In genomic region chr17:74212913-74213791, GRCh38 we compare ENCODE assay signal across 8 cellular contexts. TPM values are rescaled to one million over a fixed set of nuclear protein-coding genes. Genes with fewer than 3 reads are reported as not detected.
DNase-seq lines count a peak whose midpoint lies in the region; ATAC-seq and TF ChIP-seq lines count a peak whose summit lies in the region.

Gene TTYH2, plus strand, starts transcription at chr17:74213571. Its CDS starts 17 bp downstream, at chr17:74213588.

- peaks cover 20% of the 10 kb centered on the region for H3K36me3 Mint-ChIP-seq in activated T-cell treated with anti-CD3 and anti-CD28 coated beads, Interleukin-2, amount 50 U/mL, for 4 hours (ENCODE audit: insufficient read depth)
- peaks cover 28% of the 10 kb centered on the region for H3K36me3 Mint-ChIP-seq in stimulated activated memory B cell treated with anti-CD40 and anti-IgM and Interleukin-4, amounts not matched to agents 10 μg/mL and 1 μg/mL and 100 μg/mL, for 72 hours

- intact Hi-C loops in Panc1 (cut with micrococcal nuclease; ENCODE audit: unreplicated experiment): no loop called here
- intact Hi-C loops in esophagus muscularis mucosa (cut with DNase I): loop anchor here (5.0 kb wide), 2 partner anchors 149 to 239 kb away; partner anchors contain the start of gene BTBD17

- H3K4me3 ChIP-seq in Panc1 (ENCODE audit: low read depth in 2 of 2, low read length in 2 of 2) (peak within 1 kb of the TSS; percentile 49 to 89), esophagus muscularis mucosa (peak within 1 kb of the TSS; percentile 60 to 73 (median 62))

- H3K27me3 ChIP-seq in Panc1 (ENCODE audit: control insufficient read depth, insufficient read depth, low read length) (no peaks in the 10 kb centered on the region), esophagus muscularis mucosa (no peaks in the 10 kb centered on the region)

- WGBS in esophagus muscularis mucosa: under 1% methylated on average over 24 of the region's 62 CpGs

- DNase-seq in DMS 273 treated with DMSO at 0.1 percent for 48 hours (lab: John Stamatoyannopoulos, UW): peak; percentile 82
- peak; percentile 76 for DNase-seq in HuH-7.5 (ENCODE audit: low spot score)
- no peak for DNase-seq in Panc1 (ENCODE audit: low read depth, low spot score)
- DNase-seq in activated T-cell treated with anti-CD3 and anti-CD28 coated beads, Interleukin-2, amount 50 U/mL, for 4 hours: peak; percentile 63
- DNase-seq in esophagus muscularis mucosa (ENCODE audit: extremely low spot score): peak; percentile 96
- DNase-seq in myocyte (ENCODE audit: low read depth): peak; percentile 92

- peak within 1 kb of the TSS; percentile 78 for H3K4me3 Mint-ChIP-seq in activated T-cell treated with anti-CD3 and anti-CD28 coated beads, Interleukin-2, amount 50 U/mL, for 4 hours
- H3K4me3 Mint-ChIP-seq in stimulated activated memory B cell treated with anti-CD40 and anti-IgM and Interleukin-4, amounts not matched to agents 10 μg/mL and 1 μg/mL and 100 μg/mL, for 72 hours: peak within 1 kb of the TSS; percentile 78

- no peaks in the 10 kb centered on the region for H3K9me3 Mint-ChIP-seq in activated T-cell treated with anti-CD3 and anti-CD28 coated beads, Interleukin-2, amount 50 U/mL, for 4 hours
- no peaks in the 10 kb centered on the region for H3K9me3 Mint-ChIP-seq in stimulated activated memory B cell treated with anti-CD40 and anti-IgM and Interleukin-4, amounts not matched to agents 10 μg/mL and 1 μg/mL and 100 μg/mL, for 72 hours

- H3K9me3 ChIP-seq in Panc1 (ENCODE audit: control insufficient read depth, insufficient read depth, low read depth, low read length): no peaks in the 10 kb centered on the region
- no peaks in the 10 kb centered on the region for H3K9me3 ChIP-seq in esophagus muscularis mucosa

- no peaks in the 10 kb centered on the region for H3K27me3 Mint-ChIP-seq in activated T-cell treated with anti-CD3 and anti-CD28 coated beads, Interleukin-2, amount 50 U/mL, for 4 hours (ENCODE audit: low read depth)
- H3K27me3 Mint-ChIP-seq in stimulated activated memory B cell treated with anti-CD40 and anti-IgM and Interleukin-4, amounts not matched to agents 10 μg/mL and 1 μg/mL and 100 μg/mL, for 72 hours: no peaks in the 10 kb centered on the region

- in situ Hi-C loops in Panc1 (cut with HindIII; ENCODE audit: low pct_unique_long_range_greater_than_20kb, low sequenced_read_pairs): no loop called here

- peaks cover 62% of the 10 kb centered on the region for H3K4me1 Mint-ChIP-seq in activated T-cell treated with anti-CD3 and anti-CD28 coated beads, Interleukin-2, amount 50 U/mL, for 4 hours (ENCODE audit: low read depth)
- peaks cover 75% of the 10 kb centered on the region for H3K4me1 Mint-ChIP-seq in stimulated activated memory B cell treated with anti-CD40 and anti-IgM and Interleukin-4, amounts not matched to agents 10 μg/mL and 1 μg/mL and 100 μg/mL, for 72 hours

- no peak for TF ChIP-seq EP300 in esophagus muscularis mucosa (IDR thresholded peaks at IDR 0.05)

- H3K27ac Mint-ChIP-seq in stimulated activated memory B cell treated with anti-CD40 and anti-IgM and Interleukin-4, amounts not matched to agents 10 μg/mL and 1 μg/mL and 100 μg/mL, for 72 hours: peak within 1 kb of the TSS; percentile 69

- POLR2A ChIA-PET in Panc1 (lab: Charles Lee): no interaction called here

- ATAC-seq in GM21515 (IDR thresholded peaks at IDR 0.05; ENCODE audit: unreplicated experiment) (peak; percentile 54), Panc1 (peak; percentile 75)
- peak; percentile 63 to 70 for ATAC-seq in activated T-cell treated with anti-CD3 and anti-CD28 coated beads, Interleukin-2, amount 50 U/mL, for 4 hours
- ATAC-seq in stimulated activated memory B cell treated with anti-CD40 and anti-IgM and Interleukin-4, amounts not matched to agents 10 μg/mL and 1 μg/mL and 100 μg/mL, for 72 hours: peak; percentile 88

- H3K4me1 ChIP-seq in Panc1 (ENCODE audit: control insufficient read depth, insufficient read depth, low read length): peaks cover 45% of the 10 kb centered on the region
- peaks cover 41 to 78% (median 56%) of the 10 kb centered on the region in 4 donors for H3K4me1 ChIP-seq in esophagus muscularis mucosa

- no TSS peak for BruUV-seq in Panc1 (replicated peaks; lab: Mats Ljungman, UMichigan)

- CTCF ChIA-PET in Panc1 (lab: Charles Lee): interaction anchor here (0.5 kb wide), 2 partner anchors 9 to 89 kb away, joined by 3 to 4 read pairs; no protein-coding TSS in a partner anchor

- H3K36me3 ChIP-seq in Panc1 (ENCODE audit: control insufficient read depth, insufficient read depth, low read length) (peaks cover 5% of the 10 kb centered on the region; the same call in 1 of the 2 replicates), esophagus muscularis mucosa (peaks cover 19 to 30% (median 23%) of the 10 kb centered on the region in 4 donors)

- no peak for TF ChIP-seq CTCF in Panc1 (IDR thresholded peaks at IDR 0.05)
- peak; percentile 25 to 34 (median 29) for TF ChIP-seq CTCF in esophagus muscularis mucosa (IDR thresholded peaks at IDR 0.05)

- no peak for TF ChIP-seq POLR2A in esophagus muscularis mucosa (IDR thresholded peaks at IDR 0.05; ENCODE audit: low read depth)

- H3K27ac ChIP-seq in Panc1 (ENCODE audit: low read length) (peak within 1 kb of the TSS; percentile 78), esophagus muscularis mucosa (replicated peaks in 1 of 4) (peak within 1 kb of the TSS; percentile 77 to 86 (median 82))

RNA-seq across cellular contexts. Expression of gene TTYH2, which starts in this region (rescaled TPM):
- total RNA-seq in Panc1 (2021; ENCODE audit: unreplicated experiment) (8.3 TPM), esophagus muscularis mucosa (10 to 100 TPM in 1 of 4 donors, 1 to 10 TPM in 3; 5.8 to 11.3 (median 7.9) TPM), myocyte (1.4 and 8.8 TPM in 2 replicates)
- polyA plus RNA-seq in Panc1 (2012; ENCODE audit: insufficient read length): 6.7 TPM
- total RNA-seq in activated T-cell treated with anti-CD3 and anti-CD28 coated beads, Interleukin-2, amount 50 U/mL, for 4 hours: 1 to 10 TPM; 2.0 to 4.5 (median 3.5) TPM
- 0.59 TPM for polyA plus RNA-seq in myocyte (2012)
